In the genomic region with DNA sequence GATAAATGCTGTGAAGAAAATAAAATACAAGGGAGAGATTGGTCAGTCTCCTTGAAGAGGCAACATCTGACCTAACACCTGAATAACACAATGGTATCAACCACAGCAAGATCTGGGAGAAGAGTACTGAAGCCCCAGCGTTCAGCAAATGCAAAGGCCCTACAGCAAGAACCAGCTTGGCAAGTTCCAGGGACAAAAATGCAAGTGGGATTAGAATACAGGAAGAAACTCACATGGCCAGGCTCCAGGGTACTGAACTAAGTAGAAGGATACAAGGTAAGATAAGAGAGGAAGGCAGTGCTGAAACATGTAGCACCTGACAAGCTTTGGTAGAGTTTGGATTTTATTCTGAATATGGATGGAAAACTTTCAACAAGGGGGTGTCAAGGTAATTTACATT, we compare ENCODE assay signal across 13 cellular contexts. TPM values are rescaled to one million over a fixed set of nuclear protein-coding genes. Genes with fewer than 3 reads are reported as not detected.
DNase-seq lines count a peak whose midpoint lies in the region; ATAC-seq and TF ChIP-seq lines count a peak whose summit lies in the region.
"Had no signal": no experiment of that assay in that cellular context is flagged by ENCODE, and none has a peak within 500 bp of the region (broad histone marks: within the 10 kb centered on the region; RNA-seq: fewer than 3 reads in every experiment).

No MANE protein-coding gene starts in this region.

- H3K4me1 ChIP-seq in HUES48 (ENCODE audit: control insufficient read depth, insufficient read depth, low read length), result peaks cover 46% of the 10 kb centered on the region

- no peaks in the 10 kb centered on the region for H3K9me3 ChIP-seq in HUES48 (ENCODE audit: control insufficient read depth, insufficient read depth, low read length)
- H3K9me3 ChIP-seq: ascending aorta had no signal

- H3K27ac Mint-ChIP-seq in chondrocyte (ENCODE audit: unreplicated experiment) (peak overlapping the region; percentile 23), type B pancreatic cell (peak overlapping the region; percentile 69)

- no peaks in the 10 kb centered on the region for H3K36me3 Mint-ChIP-seq in chondrocyte (ENCODE audit: low read depth)
- no peaks in the 10 kb centered on the region for H3K36me3 Mint-ChIP-seq in type B pancreatic cell

- no peak for DNase-seq in chondrocyte (ENCODE audit: low spot score)
- peak; percentile 13 for DNase-seq in left kidney (ENCODE audit: low read depth, low spot score)
- DNase-seq in type B pancreatic cell (ENCODE audit: extremely low spot score, unreplicated experiment), result no peak
- DNase-seq: activated CD8-positive, alpha-beta memory T cell treated with anti-CD3 and anti-CD28 coated beads, Interleukin-2, amount 50 U/mL, for 4 hours; DMS79 treated with DMSO at 0.1 percent for 48 hours; NCI-H187; retina; T-helper 2 cell had no signal

- H3K9me3 Mint-ChIP-seq in chondrocyte (ENCODE audit: low read depth) (no peaks in the 10 kb centered on the region), type B pancreatic cell (no peaks in the 10 kb centered on the region)

- ATAC-seq in SK-N-SH treated with all-trans-retinoic acid at 6 μM for 48 hours, result no peak
- no peak for ATAC-seq in GM19463 (IDR thresholded peaks at IDR 0.05; ENCODE audit: unreplicated experiment)
- ATAC-seq in HG02884 (IDR thresholded peaks at IDR 0.05; ENCODE audit: unreplicated experiment), result no peak

- peak overlapping the region; percentile 80 for H3K27ac ChIP-seq in HUES48 (ENCODE audit: low read depth, low read length)

- H3K27me3 Mint-ChIP-seq in chondrocyte (ENCODE audit: low read depth), result no peaks in the 10 kb centered on the region
- H3K27me3 Mint-ChIP-seq in type B pancreatic cell, result no peaks in the 10 kb centered on the region

- no peaks in the 10 kb centered on the region for H3K27me3 ChIP-seq in HUES48 (ENCODE audit: control insufficient read depth, insufficient read depth, low read length)
- H3K27me3 ChIP-seq: ascending aorta had no signal

- 0 out of 2 replicates have a peak, but pooled peaks cover 3% of the 10 kb centered on the region for H3K36me3 ChIP-seq in HUES48 (ENCODE audit: control insufficient read depth, insufficient read depth, low read length)
- H3K36me3 ChIP-seq: ascending aorta had no signal

- H3K4me3 Mint-ChIP-seq in chondrocyte (ENCODE audit: unreplicated experiment) (no peak overlapping the region), type B pancreatic cell (peak overlapping the region; percentile 53)

- TF ChIP-seq CTCF in chondrocyte (IDR thresholded peaks at IDR 0.05) (no peak), type B pancreatic cell (conservative IDR thresholded peaks at IDR 0.05) (no peak)

- H3K4me3 ChIP-seq in HUES48 (ENCODE audit: low read depth, low read length), result peak overlapping the region; percentile 41

- peak overlapping the region; percentile 3 for H3K9ac ChIP-seq in HUES48 (ENCODE audit: low read depth, low read length)

- peaks cover 42% of the 10 kb centered on the region for H3K4me1 Mint-ChIP-seq in chondrocyte (ENCODE audit: low read depth)
- peaks cover 23% of the 10 kb centered on the region for H3K4me1 Mint-ChIP-seq in type B pancreatic cell (ENCODE audit: unreplicated experiment)

TF ChIP-seq in SK-N-SH treated with all-trans-retinoic acid at 6 μM for 48 hours, 23 proteins besides CTCF, POLR2A, EP300 and RAD21:
- TF ChIP-seq ZC3H10 (CRISPR knock-in tag; IDR thresholded peaks at IDR 0.05) (no peak), ESRRG (CRISPR knock-in tag; IDR thresholded peaks at IDR 0.05) (no peak), ZNF8 (CRISPR knock-in tag; IDR thresholded peaks at IDR 0.05) (no peak), BACH2 (CRISPR knock-in tag; IDR thresholded peaks at IDR 0.05; ENCODE audit: borderline replicate concordance) (no peak), TSHZ2 (CRISPR knock-in tag; IDR thresholded peaks at IDR 0.05) (no peak), CSDC2 (CRISPR knock-in tag; IDR thresholded peaks at IDR 0.05) (no peak)
TF ChIP-seq in SK-N-SH treated with all-trans-retinoic acid at 6 μM for 48 hours: peak in this region for 0.

RNA-seq across cellular contexts. Expression of gene SMIM14, which starts 3.6 kb away (rescaled TPM):
- total RNA-seq in chondrocyte, result 42.6 to 54.2 TPM (median 46.9 TPM) in 3 replicates
- 32.0 and 32.1 TPM in 2 replicates for total RNA-seq in type B pancreatic cell (ENCODE audit: low replicate concordance)
